Comparison of ENCODE assay signal across 1 cellular context in the genomic region with DNA sequence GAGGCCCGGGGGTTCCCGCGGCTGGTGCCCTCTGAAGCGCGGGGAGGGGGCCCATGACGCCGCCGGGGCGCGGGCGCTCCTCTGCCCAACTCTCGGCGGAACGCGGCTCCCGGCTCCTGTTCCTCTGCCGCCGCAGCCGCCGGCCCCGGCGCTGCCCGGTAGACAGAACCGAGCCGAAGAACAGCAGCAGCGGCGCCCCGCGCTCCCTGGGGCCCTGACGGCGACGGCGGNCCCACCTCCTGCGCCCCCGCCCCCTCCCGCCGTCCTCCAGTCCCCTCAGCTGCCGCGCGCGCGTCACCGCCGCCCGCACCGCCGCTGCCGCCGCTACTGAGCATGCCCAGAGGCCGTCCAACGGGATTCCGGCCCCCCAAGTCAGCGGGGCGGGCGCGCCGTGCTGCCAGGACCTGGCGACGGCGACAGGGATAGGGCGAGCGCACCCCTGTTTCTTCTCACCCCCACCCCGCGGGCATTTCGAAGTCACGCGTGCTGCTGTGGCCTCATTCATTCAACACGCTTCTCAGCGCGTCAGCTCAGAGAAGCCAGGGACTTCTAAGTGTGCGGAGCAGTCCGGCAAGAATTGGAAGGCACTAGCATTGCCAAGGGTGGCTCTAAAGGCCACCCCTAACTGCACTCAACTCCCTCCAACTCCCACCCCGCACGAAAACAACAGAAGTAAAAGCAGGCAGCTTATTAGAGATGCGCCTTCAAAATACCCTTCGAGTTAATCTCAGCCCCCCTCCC.
TF ChIP-seq lines count a peak whose summit lies in the region.

A gene (minus strand): TSS at position 182 of the 741 bp plus-strand sequence. CDS start 283 bp downstream, outside the sequence.

TF ChIP-seq in HepG2, 621 proteins besides CTCF, POLR2A, EP300 and RAD21 (continued from another document and continues in another):
- TF ChIP-seq, protein P1, sequence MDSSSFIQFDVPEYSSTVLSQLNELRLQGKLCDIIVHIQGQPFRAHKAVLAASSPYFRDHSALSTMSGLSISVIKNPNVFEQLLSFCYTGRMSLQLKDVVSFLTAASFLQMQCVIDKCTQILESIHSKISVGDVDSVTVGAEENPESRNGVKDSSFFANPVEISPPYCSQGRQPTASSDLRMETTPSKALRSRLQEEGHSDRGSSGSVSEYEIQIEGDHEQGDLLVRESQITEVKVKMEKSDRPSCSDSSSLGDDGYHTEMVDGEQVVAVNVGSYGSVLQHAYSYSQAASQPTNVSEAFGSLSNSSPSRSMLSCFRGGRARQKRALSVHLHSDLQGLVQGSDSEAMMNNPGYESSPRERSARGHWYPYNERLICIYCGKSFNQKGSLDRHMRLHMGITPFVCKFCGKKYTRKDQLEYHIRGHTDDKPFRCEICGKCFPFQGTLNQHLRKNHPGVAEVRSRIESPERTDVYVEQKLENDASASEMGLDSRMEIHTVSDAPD (CRISPR knock-in tag; IDR thresholded peaks at IDR 0.05): peak; percentile 31; the same call in 1 of the 2 replicates
- TF ChIP-seq, protein P2, sequence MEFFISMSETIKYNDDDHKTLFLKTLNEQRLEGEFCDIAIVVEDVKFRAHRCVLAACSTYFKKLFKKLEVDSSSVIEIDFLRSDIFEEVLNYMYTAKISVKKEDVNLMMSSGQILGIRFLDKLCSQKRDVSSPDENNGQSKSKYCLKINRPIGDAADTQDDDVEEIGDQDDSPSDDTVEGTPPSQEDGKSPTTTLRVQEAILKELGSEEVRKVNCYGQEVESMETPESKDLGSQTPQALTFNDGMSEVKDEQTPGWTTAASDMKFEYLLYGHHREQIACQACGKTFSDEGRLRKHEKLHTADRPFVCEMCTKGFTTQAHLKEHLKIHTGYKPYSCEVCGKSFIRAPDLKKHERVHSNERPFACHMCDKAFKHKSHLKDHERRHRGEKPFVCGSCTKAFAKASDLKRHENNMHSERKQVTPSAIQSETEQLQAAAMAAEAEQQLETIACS (CRISPR knock-in tag; IDR thresholded peaks at IDR 0.05): peak; percentile 70
- TF ChIP-seq ZNF3 (CRISPR knock-in tag; IDR thresholded peaks at IDR 0.05): 0 out of 2 replicates have a peak, but pooled peaks have one; percentile 7
- peak; percentile 64 for TF ChIP-seq IKZF4 (CRISPR knock-in tag; IDR thresholded peaks at IDR 0.05; ENCODE audit: borderline replicate concordance, low read depth, not compliant biosample characterization)
- TF ChIP-seq, protein P3, sequence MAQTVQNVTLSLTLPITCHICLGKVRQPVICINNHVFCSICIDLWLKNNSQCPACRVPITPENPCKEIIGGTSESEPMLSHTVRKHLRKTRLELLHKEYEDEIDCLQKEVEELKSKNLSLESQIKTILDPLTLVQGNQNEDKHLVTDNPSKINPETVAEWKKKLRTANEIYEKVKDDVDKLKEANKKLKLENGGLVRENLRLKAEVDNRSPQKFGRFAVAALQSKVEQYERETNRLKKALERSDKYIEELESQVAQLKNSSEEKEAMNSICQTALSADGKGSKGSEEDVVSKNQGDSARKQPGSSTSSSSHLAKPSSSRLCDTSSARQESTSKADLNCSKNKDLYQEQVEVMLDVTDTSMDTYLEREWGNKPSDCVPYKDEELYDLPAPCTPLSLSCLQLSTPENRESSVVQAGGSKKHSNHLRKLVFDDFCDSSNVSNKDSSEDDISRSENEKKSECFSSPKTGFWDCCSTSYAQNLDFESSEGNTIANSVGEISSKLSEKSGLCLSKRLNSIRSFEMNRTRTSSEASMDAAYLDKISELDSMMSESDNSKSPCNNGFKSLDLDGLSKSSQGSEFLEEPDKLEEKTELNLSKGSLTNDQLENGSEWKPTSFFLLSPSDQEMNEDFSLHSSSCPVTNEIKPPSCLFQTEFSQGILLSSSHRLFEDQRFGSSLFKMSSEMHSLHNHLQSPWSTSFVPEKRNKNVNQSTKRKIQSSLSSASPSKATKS (CRISPR knock-in tag; IDR thresholded peaks at IDR 0.05): no peak
- TF ChIP-seq ARNT2 (CRISPR knock-in tag; IDR thresholded peaks at IDR 0.05; ENCODE audit: low read depth): peak; percentile 82
- 0 out of 2 replicates have a peak, but pooled peaks have one; percentile 25 for TF ChIP-seq NR2F2 (IDR thresholded peaks at IDR 0.05; ENCODE audit: borderline replicate concordance, low read depth)
- TF ChIP-seq, protein P4, sequence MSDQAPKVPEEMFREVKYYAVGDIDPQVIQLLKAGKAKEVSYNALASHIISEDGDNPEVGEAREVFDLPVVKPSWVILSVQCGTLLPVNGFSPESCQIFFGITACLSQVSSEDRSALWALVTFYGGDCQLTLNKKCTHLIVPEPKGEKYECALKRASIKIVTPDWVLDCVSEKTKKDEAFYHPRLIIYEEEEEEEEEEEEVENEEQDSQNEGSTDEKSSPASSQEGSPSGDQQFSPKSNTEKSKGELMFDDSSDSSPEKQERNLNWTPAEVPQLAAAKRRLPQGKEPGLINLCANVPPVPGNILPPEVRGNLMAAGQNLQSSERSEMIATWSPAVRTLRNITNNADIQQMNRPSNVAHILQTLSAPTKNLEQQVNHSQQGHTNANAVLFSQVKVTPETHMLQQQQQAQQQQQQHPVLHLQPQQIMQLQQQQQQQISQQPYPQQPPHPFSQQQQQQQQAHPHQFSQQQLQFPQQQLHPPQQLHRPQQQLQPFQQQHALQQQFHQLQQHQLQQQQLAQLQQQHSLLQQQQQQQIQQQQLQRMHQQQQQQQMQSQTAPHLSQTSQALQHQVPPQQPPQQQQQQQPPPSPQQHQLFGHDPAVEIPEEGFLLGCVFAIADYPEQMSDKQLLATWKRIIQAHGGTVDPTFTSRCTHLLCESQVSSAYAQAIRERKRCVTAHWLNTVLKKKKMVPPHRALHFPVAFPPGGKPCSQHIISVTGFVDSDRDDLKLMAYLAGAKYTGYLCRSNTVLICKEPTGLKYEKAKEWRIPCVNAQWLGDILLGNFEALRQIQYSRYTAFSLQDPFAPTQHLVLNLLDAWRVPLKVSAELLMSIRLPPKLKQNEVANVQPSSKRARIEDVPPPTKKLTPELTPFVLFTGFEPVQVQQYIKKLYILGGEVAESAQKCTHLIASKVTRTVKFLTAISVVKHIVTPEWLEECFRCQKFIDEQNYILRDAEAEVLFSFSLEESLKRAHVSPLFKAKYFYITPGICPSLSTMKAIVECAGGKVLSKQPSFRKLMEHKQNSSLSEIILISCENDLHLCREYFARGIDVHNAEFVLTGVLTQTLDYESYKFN (CRISPR knock-in tag; conservative IDR thresholded peaks at IDR 0.05): no peak
- peak; percentile 49; the same call in 1 of the 2 replicates for TF ChIP-seq FOXK1 (CRISPR knock-in tag; IDR thresholded peaks at IDR 0.05; ENCODE audit: borderline replicate concordance, low read depth)
- TF ChIP-seq PHF8 (CRISPR knock-in tag; IDR thresholded peaks at IDR 0.05): peak; percentile 54
- peak; percentile 13; the same call in 1 of the 2 replicates for TF ChIP-seq FOXA3 (CRISPR knock-in tag; IDR thresholded peaks at IDR 0.05)
- TF ChIP-seq HNRNPL (IDR thresholded peaks at IDR 0.05; ENCODE audit: low read depth, low read length): 0 out of 2 replicates have a peak, but pooled peaks have one; percentile 22
- 0 out of 2 replicates have a peak, but pooled peaks have one; percentile 30 for TF ChIP-seq ZNF772 (CRISPR knock-in tag; IDR thresholded peaks at IDR 0.05)
- peak; percentile 56; the same call in 1 of the 2 replicates for TF ChIP-seq GZF1 (CRISPR knock-in tag; IDR thresholded peaks at IDR 0.05)
- peak; percentile 48; the same call in 1 of the 2 replicates for TF ChIP-seq HIVEP1 (CRISPR knock-in tag; IDR thresholded peaks at IDR 0.05)
- TF ChIP-seq, protein P5, sequence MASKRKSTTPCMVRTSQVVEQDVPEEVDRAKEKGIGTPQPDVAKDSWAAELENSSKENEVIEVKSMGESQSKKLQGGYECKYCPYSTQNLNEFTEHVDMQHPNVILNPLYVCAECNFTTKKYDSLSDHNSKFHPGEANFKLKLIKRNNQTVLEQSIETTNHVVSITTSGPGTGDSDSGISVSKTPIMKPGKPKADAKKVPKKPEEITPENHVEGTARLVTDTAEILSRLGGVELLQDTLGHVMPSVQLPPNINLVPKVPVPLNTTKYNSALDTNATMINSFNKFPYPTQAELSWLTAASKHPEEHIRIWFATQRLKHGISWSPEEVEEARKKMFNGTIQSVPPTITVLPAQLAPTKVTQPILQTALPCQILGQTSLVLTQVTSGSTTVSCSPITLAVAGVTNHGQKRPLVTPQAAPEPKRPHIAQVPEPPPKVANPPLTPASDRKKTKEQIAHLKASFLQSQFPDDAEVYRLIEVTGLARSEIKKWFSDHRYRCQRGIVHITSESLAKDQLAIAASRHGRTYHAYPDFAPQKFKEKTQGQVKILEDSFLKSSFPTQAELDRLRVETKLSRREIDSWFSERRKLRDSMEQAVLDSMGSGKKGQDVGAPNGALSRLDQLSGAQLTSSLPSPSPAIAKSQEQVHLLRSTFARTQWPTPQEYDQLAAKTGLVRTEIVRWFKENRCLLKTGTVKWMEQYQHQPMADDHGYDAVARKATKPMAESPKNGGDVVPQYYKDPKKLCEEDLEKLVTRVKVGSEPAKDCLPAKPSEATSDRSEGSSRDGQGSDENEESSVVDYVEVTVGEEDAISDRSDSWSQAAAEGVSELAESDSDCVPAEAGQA (IDR thresholded peaks at IDR 0.05; ENCODE audit: low read depth): no peak
- TF ChIP-seq, protein P5 (CRISPR knock-in tag; IDR thresholded peaks at IDR 0.05; ENCODE audit: borderline replicate concordance): 0 out of 2 replicates have a peak, but pooled peaks have one; percentile 41
- TF ChIP-seq, protein P6, sequence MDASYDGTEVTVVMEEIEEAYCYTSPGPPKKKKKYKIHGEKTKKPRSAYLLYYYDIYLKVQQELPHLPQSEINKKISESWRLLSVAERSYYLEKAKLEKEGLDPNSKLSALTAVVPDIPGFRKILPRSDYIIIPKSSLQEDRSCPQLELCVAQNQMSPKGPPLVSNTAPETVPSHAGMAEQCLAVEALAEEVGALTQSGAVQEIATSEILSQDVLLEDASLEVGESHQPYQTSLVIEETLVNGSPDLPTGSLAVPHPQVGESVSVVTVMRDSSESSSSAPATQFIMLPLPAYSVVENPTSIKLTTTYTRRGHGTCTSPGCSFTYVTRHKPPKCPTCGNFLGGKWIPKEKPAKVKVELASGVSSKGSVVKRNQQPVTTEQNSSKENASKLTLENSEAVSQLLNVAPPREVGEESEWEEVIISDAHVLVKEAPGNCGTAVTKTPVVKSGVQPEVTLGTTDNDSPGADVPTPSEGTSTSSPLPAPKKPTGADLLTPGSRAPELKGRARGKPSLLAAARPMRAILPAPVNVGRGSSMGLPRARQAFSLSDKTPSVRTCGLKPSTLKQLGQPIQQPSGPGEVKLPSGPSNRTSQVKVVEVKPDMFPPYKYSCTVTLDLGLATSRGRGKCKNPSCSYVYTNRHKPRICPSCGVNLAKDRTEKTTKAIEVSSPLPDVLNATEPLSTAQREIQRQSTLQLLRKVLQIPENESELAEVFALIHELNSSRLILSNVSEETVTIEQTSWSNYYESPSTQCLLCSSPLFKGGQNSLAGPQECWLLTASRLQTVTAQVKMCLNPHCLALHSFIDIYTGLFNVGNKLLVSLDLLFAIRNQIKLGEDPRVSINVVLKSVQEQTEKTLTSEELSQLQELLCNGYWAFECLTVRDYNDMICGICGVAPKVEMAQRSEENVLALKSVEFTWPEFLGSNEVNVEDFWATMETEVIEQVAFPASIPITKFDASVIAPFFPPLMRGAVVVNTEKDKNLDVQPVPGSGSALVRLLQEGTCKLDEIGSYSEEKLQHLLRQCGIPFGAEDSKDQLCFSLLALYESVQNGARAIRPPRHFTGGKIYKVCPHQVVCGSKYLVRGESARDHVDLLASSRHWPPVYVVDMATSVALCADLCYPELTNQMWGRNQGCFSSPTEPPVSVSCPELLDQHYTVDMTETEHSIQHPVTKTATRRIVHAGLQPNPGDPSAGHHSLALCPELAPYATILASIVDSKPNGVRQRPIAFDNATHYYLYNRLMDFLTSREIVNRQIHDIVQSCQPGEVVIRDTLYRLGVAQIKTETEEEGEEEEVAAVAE (CRISPR knock-in tag; IDR thresholded peaks at IDR 0.05; ENCODE audit: borderline replicate concordance): peak; percentile 55; the same call in 1 of the 2 replicates
- TF ChIP-seq, protein P7, sequence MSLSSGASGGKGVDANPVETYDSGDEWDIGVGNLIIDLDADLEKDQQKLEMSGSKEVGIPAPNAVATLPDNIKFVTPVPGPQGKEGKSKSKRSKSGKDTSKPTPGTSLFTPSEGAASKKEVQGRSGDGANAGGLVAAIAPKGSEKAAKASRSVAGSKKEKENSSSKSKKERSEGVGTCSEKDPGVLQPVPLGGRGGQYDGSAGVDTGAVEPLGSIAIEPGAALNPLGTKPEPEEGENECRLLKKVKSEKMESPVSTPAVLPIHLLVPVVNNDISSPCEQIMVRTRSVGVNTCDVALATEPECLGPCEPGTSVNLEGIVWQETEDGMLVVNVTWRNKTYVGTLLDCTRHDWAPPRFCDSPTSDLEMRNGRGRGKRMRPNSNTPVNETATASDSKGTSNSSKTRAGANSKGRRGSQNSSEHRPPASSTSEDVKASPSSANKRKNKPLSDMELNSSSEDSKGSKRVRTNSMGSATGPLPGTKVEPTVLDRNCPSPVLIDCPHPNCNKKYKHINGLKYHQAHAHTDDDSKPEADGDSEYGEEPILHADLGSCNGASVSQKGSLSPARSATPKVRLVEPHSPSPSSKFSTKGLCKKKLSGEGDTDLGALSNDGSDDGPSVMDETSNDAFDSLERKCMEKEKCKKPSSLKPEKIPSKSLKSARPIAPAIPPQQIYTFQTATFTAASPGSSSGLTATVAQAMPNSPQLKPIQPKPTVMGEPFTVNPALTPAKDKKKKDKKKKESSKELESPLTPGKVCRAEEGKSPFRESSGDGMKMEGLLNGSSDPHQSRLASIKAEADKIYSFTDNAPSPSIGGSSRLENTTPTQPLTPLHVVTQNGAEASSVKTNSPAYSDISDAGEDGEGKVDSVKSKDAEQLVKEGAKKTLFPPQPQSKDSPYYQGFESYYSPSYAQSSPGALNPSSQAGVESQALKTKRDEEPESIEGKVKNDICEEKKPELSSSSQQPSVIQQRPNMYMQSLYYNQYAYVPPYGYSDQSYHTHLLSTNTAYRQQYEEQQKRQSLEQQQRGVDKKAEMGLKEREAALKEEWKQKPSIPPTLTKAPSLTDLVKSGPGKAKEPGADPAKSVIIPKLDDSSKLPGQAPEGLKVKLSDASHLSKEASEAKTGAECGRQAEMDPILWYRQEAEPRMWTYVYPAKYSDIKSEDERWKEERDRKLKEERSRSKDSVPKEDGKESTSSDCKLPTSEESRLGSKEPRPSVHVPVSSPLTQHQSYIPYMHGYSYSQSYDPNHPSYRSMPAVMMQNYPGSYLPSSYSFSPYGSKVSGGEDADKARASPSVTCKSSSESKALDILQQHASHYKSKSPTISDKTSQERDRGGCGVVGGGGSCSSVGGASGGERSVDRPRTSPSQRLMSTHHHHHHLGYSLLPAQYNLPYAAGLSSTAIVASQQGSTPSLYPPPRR (CRISPR knock-in tag; IDR thresholded peaks at IDR 0.05; ENCODE audit: borderline replicate concordance): no peak
